32 cellular contexts compared by ENCODE assay signal in the genomic region with DNA sequence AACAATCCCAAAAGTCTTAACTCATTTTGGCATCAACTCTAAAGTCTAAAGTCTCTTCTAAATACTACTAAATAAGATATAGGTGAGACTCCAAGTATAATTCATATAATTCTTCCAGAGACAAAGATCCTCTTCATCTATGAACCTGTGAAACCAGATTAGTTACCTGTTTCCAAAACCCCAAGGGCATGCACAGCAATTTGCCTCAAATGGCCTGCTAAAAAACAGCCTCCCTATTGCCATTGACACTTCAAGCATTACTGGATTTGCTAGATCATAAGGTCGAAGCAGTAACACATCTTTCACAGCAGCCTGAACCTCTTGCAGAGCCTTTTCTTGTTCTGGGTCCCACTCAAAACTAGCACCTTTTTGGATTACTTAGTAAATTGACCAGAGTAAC. TPM values are rescaled to one million over a fixed set of nuclear protein-coding genes. Genes with fewer than 3 reads are reported as not detected.
"Had no signal": no experiment of that assay in that cellular context is flagged by ENCODE, and none has a peak within 500 bp of the region (broad histone marks: within the 10 kb centered on the region; RNA-seq: fewer than 3 reads in every experiment).

No MANE protein-coding gene starts in this region.

- H3K4me3 Mint-ChIP-seq: immature natural killer cell; mesothelial cell of epicardium; naive thymus-derived CD4-positive, alpha-beta T cell had no signal

- H3K27ac Mint-ChIP-seq: immature natural killer cell; mesothelial cell of epicardium; naive thymus-derived CD4-positive, alpha-beta T cell had no signal

- ATAC-seq: esophagus mucosa; gastrocnemius medialis; heart right ventricle; left cardiac atrium; left lung; left ventricle myocardium superior; lower lobe of right lung; naive thymus-derived CD4-positive, alpha-beta T cell had no signal

- H3K36me3 ChIP-seq: esophagus squamous epithelium, gastrocnemius medialis, heart right ventricle, left lung, lower lobe of right lung had no signal

- H3K9me3 Mint-ChIP-seq: mesothelial cell of epicardium had no signal

- H3K27ac ChIP-seq: coronary artery, dorsolateral prefrontal cortex, epithelial cell of prostate, esophagus squamous epithelium, gastrocnemius medialis, heart right ventricle, left lung, lower lobe of right lung had no signal

- H3K4me3 ChIP-seq: coronary artery, dorsolateral prefrontal cortex, esophagus squamous epithelium, gastrocnemius medialis, heart right ventricle, left lung, lower lobe of right lung had no signal

- H3K27me3 Mint-ChIP-seq: naive thymus-derived CD4-positive, alpha-beta T cell had no signal

- DNase-seq: dermis blood vessel endothelial cell; dorsolateral prefrontal cortex; effector CD4-positive, alpha-beta T cell; effector memory CD4-positive, alpha-beta T cell; erythroblast; esophagus squamous epithelium; foreskin fibroblast; foreskin melanocyte; gastrocnemius medialis; glutamatergic neuron; head of caudate nucleus; heart right ventricle; hippocampal formation; immature natural killer cell; left cardiac atrium; left lung; left ventricle myocardium superior; lower lobe of right lung; mesenchymal stem cell; naive thymus-derived CD4-positive, alpha-beta T cell had no signal

- H3K36me3 Mint-ChIP-seq: immature natural killer cell; mesothelial cell of epicardium; naive thymus-derived CD4-positive, alpha-beta T cell had no signal

- H3K4me1 Mint-ChIP-seq: immature natural killer cell; mesothelial cell of epicardium; naive thymus-derived CD4-positive, alpha-beta T cell had no signal

- H3K4me1 ChIP-seq: esophagus squamous epithelium, gastrocnemius medialis, heart right ventricle, left lung, lower lobe of right lung had no signal

- H3K27me3 ChIP-seq: dorsolateral prefrontal cortex, esophagus squamous epithelium, gastrocnemius medialis, heart right ventricle, left lung had no signal

RNA-seq across cellular contexts. Expression of a gene that starts 20.3 kb away (rescaled TPM):
- total RNA-seq: dermis blood vessel endothelial cell; endothelial cell of umbilical vein; esophagus mucosa; esophagus squamous epithelium; gastrocnemius medialis; glomerular endothelial cell; heart right ventricle; kidney epithelial cell; left cardiac atrium; left ventricle myocardium superior; lower leg skin; lower lobe of right lung; lung microvascular endothelial cell; mesenteric fat pad; mucosa of gallbladder; naive thymus-derived CD4-positive, alpha-beta T cell had no signal
- polyA plus RNA-seq: endothelial cell of umbilical vein; heart right ventricle; immature natural killer cell; keratinocyte; naive thymus-derived CD4-positive, alpha-beta T cell had no signal
